14 cellular contexts compared by ENCODE assay signal in the genomic region with DNA sequence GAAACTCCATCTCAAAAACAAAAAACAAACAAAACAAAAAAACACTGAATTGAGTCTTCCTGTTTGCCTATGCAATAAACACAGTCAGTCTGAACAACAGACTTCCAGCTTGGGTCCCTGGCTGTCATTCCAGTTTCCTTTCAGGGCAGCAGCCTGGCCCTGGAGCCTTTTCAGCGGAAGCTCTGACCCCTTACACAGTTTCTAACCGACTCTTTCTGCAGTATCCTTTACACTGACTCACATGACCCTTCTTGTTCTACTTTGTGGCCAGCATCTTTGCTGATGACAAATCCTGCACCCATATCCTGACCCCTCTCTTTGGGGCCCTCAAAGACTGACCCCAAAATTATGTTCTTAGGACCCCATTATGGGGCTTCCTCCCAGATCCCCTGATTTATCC. TPM values are rescaled to one million over a fixed set of nuclear protein-coding genes. Genes with fewer than 3 reads are reported as not detected.
DNase-seq lines count a peak whose midpoint lies in the region; ATAC-seq and TF ChIP-seq lines count a peak whose summit lies in the region.
"Had no signal": no experiment of that assay in that cellular context is flagged by ENCODE, and none has a peak within 500 bp of the region (broad histone marks: within the 10 kb centered on the region; RNA-seq: fewer than 3 reads in every experiment).

No MANE protein-coding gene starts in this region.

- peaks cover 3% of the 10 kb centered on the region for H3K9me3 Mint-ChIP-seq in glutamatergic neuron (ENCODE audit: unreplicated experiment)
- H3K9me3 Mint-ChIP-seq: CD4-positive, alpha-beta T cell had no signal

- H3K36me3 ChIP-seq in osteoblast (ENCODE audit: insufficient read depth, low read length) = no peaks in the 10 kb centered on the region
- no peaks in the 10 kb centered on the region for H3K36me3 ChIP-seq in WERI-Rb-1

- H3K27ac ChIP-seq in osteoblast (ENCODE audit: low read depth, low read length) (no peak overlapping the region), WERI-Rb-1 (no peak overlapping the region)
- H3K27ac ChIP-seq: GM23248 had no signal

- TF ChIP-seq CTCF in osteoblast (IDR thresholded peaks at IDR 0.05; ENCODE audit: extremely low read depth, low read depth, low read length) (no peak), WERI-Rb-1 (IDR thresholded peaks at IDR 0.05; ENCODE audit: low read depth, low read length) (no peak), glutamatergic neuron (IDR thresholded peaks at IDR 0.05; ENCODE audit: partially characterized antibody, unreplicated experiment) (no peak)

- H2AFZ ChIP-seq in osteoblast (ENCODE audit: low read length) = peak overlapping the region; percentile 60
- H2AFZ ChIP-seq: GM23248 had no signal

- no peaks in the 10 kb centered on the region for H3K36me3 Mint-ChIP-seq in glutamatergic neuron (ENCODE audit: unreplicated experiment)

- H3K4me1 Mint-ChIP-seq in glutamatergic neuron (ENCODE audit: low read depth, unreplicated experiment) = no peaks in the 10 kb centered on the region
- H3K4me1 Mint-ChIP-seq: B cell had no signal

- H4K20me1 ChIP-seq in osteoblast (ENCODE audit: insufficient read depth, low read length) = no peaks in the 10 kb centered on the region

- no peaks in the 10 kb centered on the region for H3K27me3 ChIP-seq in osteoblast (ENCODE audit: insufficient read depth, low read length)
- no peaks in the 10 kb centered on the region for H3K27me3 ChIP-seq in WERI-Rb-1 (ENCODE audit: insufficient read depth, low read depth, severe bottlenecking)

- DNase-seq in M059J (ENCODE audit: low read depth) (peak; percentile 46), dermis blood vessel endothelial cell (peak; percentile 7), islet precursor cell (peak; percentile 53), osteoblast (ENCODE audit: insufficient read length, low spot score, missing footprints) (peak; percentile 62), NCI-H2107 treated with DMSO at 0.1 percent for 48 hours (lab: John Stamatoyannopoulos, UW; ENCODE audit: unreplicated experiment) (no peak), WERI-Rb-1 (no peak), glutamatergic neuron (no peak)
- DNase-seq: CD4-positive, alpha-beta T cell; GM23248; NCI-H187; NCI-H526 treated with DMSO at 0.1 percent for 48 hours had no signal

- H3K9me3 ChIP-seq in osteoblast (ENCODE audit: low read depth, low read length) (no peaks in the 10 kb centered on the region), WERI-Rb-1 (ENCODE audit: severe bottlenecking) (no peaks in the 10 kb centered on the region)

- H3K4me3 Mint-ChIP-seq in glutamatergic neuron (ENCODE audit: unreplicated experiment) = no peak overlapping the region
- H3K4me3 Mint-ChIP-seq: B cell; CD4-positive, alpha-beta T cell had no signal

- peaks cover 5% of the 10 kb centered on the region for H3K4me1 ChIP-seq in osteoblast (ENCODE audit: insufficient read depth, low read length)

- no peak overlapping the region for H3K27ac Mint-ChIP-seq in glutamatergic neuron (ENCODE audit: unreplicated experiment)
- H3K27ac Mint-ChIP-seq: B cell; CD4-positive, alpha-beta T cell had no signal

- H3K79me2 ChIP-seq in osteoblast (ENCODE audit: insufficient read depth, low read length) = no peaks in the 10 kb centered on the region

- no peaks in the 10 kb centered on the region for H3K27me3 Mint-ChIP-seq in glutamatergic neuron (ENCODE audit: unreplicated experiment)
- H3K27me3 Mint-ChIP-seq: B cell; CD4-positive, alpha-beta T cell had no signal

- H3K4me3 ChIP-seq in osteoblast (ENCODE audit: insufficient read depth, low read length) (no peak overlapping the region), WERI-Rb-1 (ENCODE audit: low read depth, low read length) (no peak overlapping the region)
- H3K4me3 ChIP-seq: GM23248 had no signal

- ATAC-seq in GM19351 (IDR thresholded peaks at IDR 0.05; ENCODE audit: unreplicated experiment) = no peak
- ATAC-seq: HCT116 had no signal

- no peak overlapping the region for H3K4me2 ChIP-seq in osteoblast (ENCODE audit: insufficient read depth, low read length)

RNA-seq across cellular contexts. Expression of a gene that starts 38.3 kb away (rescaled TPM):
- 9.0 and 18.9 TPM in 2 replicates for total RNA-seq in M059J (2014; rRNA removed; shearing (Covaris generic))
- total RNA-seq in dermis blood vessel endothelial cell (26.2 and 40.4 TPM in 2 replicates), osteoblast (23.5 and 28.0 TPM in 2 replicates), glutamatergic neuron (ENCODE audit: unreplicated experiment) (20.4 TPM)

Comparison
In these comparisons a context has a peak if more than half of its experiments do, and no peak if none do; other contexts are left out.
1. DNase-seq: peak in M059J (single experiment), dermis blood vessel endothelial cell (single experiment), islet precursor cell (single experiment) and osteoblast (single experiment); none in NCI-H2107 treated with DMSO at 0.1 percent for 48 hours (single experiment), WERI-Rb-1 (single experiment) and glutamatergic neuron (single experiment).